Comparison of ENCODE assay signal across 13 cellular contexts in genomic region chr12:57513266-57513665, GRCh38. TPM values are rescaled to one million over a fixed set of nuclear protein-coding genes. Genes with fewer than 3 reads are reported as not detected.
"Had no signal": no experiment of that assay in that cellular context is flagged by ENCODE, and none has a peak within 500 bp of the region (broad histone marks: within the 10 kb centered on the region; RNA-seq: fewer than 3 reads in every experiment).

No MANE protein-coding gene starts in this region.

- H3K9me3 ChIP-seq: heart right ventricle, tibial artery, vagina had no signal

- DNase-seq: foreskin melanocyte; heart right ventricle; islet precursor cell; stimulated activated CD4-positive, alpha-beta T cell treated with anti-CD3 and anti-CD28 coated beads, Interleukin-4, amount 100 ng/mL, for 1 hour; stimulated activated CD8-positive, alpha-beta memory T cell treated with anti-CD3 and anti-CD28 coated beads, Interleukin-4, amount 100 ng/mL, for 48 hours; T-helper 17 cell; tibial artery had no signal

- H3K27me3 ChIP-seq: heart right ventricle, tibial artery, vagina had no signal

- H3K4me3 Mint-ChIP-seq: T-helper 17 cell had no signal

- H3K9ac ChIP-seq: parathyroid adenoma had no signal

- H3K4me3 ChIP-seq: heart right ventricle, tibial artery, vagina had no signal

- ATAC-seq: heart right ventricle, left lobe of liver, SK-N-SH treated with all-trans-retinoic acid at 6 μM for 48 hours, T-helper 17 cell had no signal

- H3K27ac ChIP-seq: heart right ventricle, parathyroid adenoma, tibial artery, vagina had no signal

- H3K27me3 Mint-ChIP-seq: T-helper 17 cell had no signal

- H2AFZ ChIP-seq: parathyroid adenoma had no signal

RNA-seq across cellular contexts. Expression of gene ARHGAP9, which starts 33.6 kb away (rescaled TPM):
- total RNA-seq: renal cortical epithelial cell had no signal
- polyA plus RNA-seq: neural cell had no signal
